ENCODE assay signal across 1 cellular context in genomic region chr17:80511222-80512180, GRCh38.
TF ChIP-seq lines count a peak whose summit lies in the region.

No MANE protein-coding gene starts in this region.

TF ChIP-seq in H1, 55 proteins besides CTCF, POLR2A, EP300 and RAD21:
- TF ChIP-seq USF2 (IDR thresholded peaks at IDR 0.05; ENCODE audit: low read length) = no peak
- TF ChIP-seq HDAC6 (IDR thresholded peaks at IDR 0.05; ENCODE audit: low read depth, low read length) = no peak
- no peak for TF ChIP-seq HDAC2 (IDR thresholded peaks at IDR 0.05; ENCODE audit: borderline replicate concordance in 1 of 2, low read depth in 2 of 2, low read length in 2 of 2)
- TF ChIP-seq CTBP2 (IDR thresholded peaks at IDR 0.05; ENCODE audit: borderline replicate concordance, insufficient read depth, insufficient read length, low read length) = no peak
- TF ChIP-seq NRF1 (IDR thresholded peaks at IDR 0.05; ENCODE audit: low read depth, low read length) = no peak
- TF ChIP-seq RFX5 (IDR thresholded peaks at IDR 0.05; ENCODE audit: borderline replicate concordance, low read depth, low read length) = no peak
- no peak for TF ChIP-seq E2F6 (IDR thresholded peaks at IDR 0.05)
- TF ChIP-seq EGR1 (IDR thresholded peaks at IDR 0.05; ENCODE audit: borderline replicate concordance, low read depth, low read length) = peak; percentile 23; the same call in 1 of the 2 replicates
- 0 out of 2 replicates have a peak, but pooled peaks have one; percentile 13 for TF ChIP-seq TBP (IDR thresholded peaks at IDR 0.05; ENCODE audit: low read depth, low read length)
- no peak for TF ChIP-seq ATF3 (IDR thresholded peaks at IDR 0.05; ENCODE audit: insufficient read depth, low read depth, low read length)
- no peak for TF ChIP-seq SIX5 (IDR thresholded peaks at IDR 0.05; ENCODE audit: low read depth, low read length)
- no peak for TF ChIP-seq JUN (IDR thresholded peaks at IDR 0.05; ENCODE audit: low read depth, low read length)
- TF ChIP-seq JUND (IDR thresholded peaks at IDR 0.05; ENCODE audit: low read length) = no peak
- TF ChIP-seq ATF2 (IDR thresholded peaks at IDR 0.05; ENCODE audit: low read length) = no peak
- no peak for TF ChIP-seq CHD2 (IDR thresholded peaks at IDR 0.05; ENCODE audit: low read length)
- TF ChIP-seq SUZ12 (IDR thresholded peaks at IDR 0.05; ENCODE audit: low read length) = no peak
- no peak for TF ChIP-seq KDM5A (IDR thresholded peaks at IDR 0.05; ENCODE audit: low read length)
- no peak for TF ChIP-seq KDM4A (IDR thresholded peaks at IDR 0.05; ENCODE audit: low read depth, low read length, severe bottlenecking)
- TF ChIP-seq FOSL1 (IDR thresholded peaks at IDR 0.05; ENCODE audit: insufficient read depth, low read depth, low read length) = no peak
- TF ChIP-seq TAF1 (IDR thresholded peaks at IDR 0.05; ENCODE audit: low read depth, low read length) = no peak
- TF ChIP-seq RXRA (IDR thresholded peaks at IDR 0.05; ENCODE audit: insufficient read depth, low read depth, low read length) = no peak
- no peak for TF ChIP-seq POLR2AphosphoS5 (IDR thresholded peaks at IDR 0.05; ENCODE audit: low read depth, low read length)
- no peak for TF ChIP-seq SIRT6 (IDR thresholded peaks at IDR 0.05; ENCODE audit: low read length)
- TF ChIP-seq CBX5 (IDR thresholded peaks at IDR 0.05; ENCODE audit: low read depth, low read length) = no peak
- TF ChIP-seq TCF12 (IDR thresholded peaks at IDR 0.05; ENCODE audit: low read depth, low read length) = no peak
- peak; percentile 23; the same call in 1 of the 2 replicates for TF ChIP-seq MAX (IDR thresholded peaks at IDR 0.05)
- no peak for TF ChIP-seq BRCA1 (IDR thresholded peaks at IDR 0.05; ENCODE audit: low read depth, low read length)
- TF ChIP-seq RNF2 (IDR thresholded peaks at IDR 0.05; ENCODE audit: borderline replicate concordance, low read depth, low read length, missing control alignments, poor library complexity, severe bottlenecking) = no peak
- peak; percentile 69; the same call in 1 of the 2 replicates for TF ChIP-seq GABPA (IDR thresholded peaks at IDR 0.05; ENCODE audit: borderline replicate concordance, insufficient read depth, low read length)
TF ChIP-seq in H1: peak in this region for 4.
